Comparison of ENCODE assay signal across 12 cellular contexts in the genomic region with DNA sequence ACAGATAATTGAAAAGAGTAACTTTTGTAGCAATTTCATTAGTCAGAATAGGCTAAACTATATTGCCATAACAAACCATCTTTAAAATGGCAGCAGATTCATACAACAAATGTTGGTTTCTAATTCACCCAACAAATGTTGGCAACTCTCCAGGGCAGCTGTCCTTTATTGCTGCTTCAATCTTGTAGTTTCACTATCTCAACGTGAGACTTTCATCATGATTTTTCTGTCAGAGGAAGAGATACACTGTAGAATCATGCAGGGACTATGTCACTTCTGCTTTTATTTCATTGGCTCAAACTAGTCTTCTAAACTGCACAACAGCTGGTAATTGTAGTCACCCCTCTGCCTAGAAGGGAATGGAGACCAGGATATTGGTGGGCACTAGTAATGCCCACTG.
DNase-seq lines count a peak whose midpoint lies in the region; FAIRE-seq and TF ChIP-seq lines count a peak whose summit lies in the region.
"Had no signal": no experiment of that assay in that cellular context is flagged by ENCODE, and none has a peak within 500 bp of the region (broad histone marks: within the 10 kb centered on the region; RNA-seq: fewer than 3 reads in every experiment).

No MANE protein-coding gene starts in this region.

- H3K4me1 ChIP-seq in small intestine (ENCODE audit: control insufficient read depth in 2 of 2, insufficient read depth in 1 of 2, low read depth in 1 of 2, low read length in 1 of 2) (peaks cover 0 to 4% of the 10 kb centered on the region in 2 donors), suprapubic skin (no peaks in the 10 kb centered on the region)

- H3K4me3 ChIP-seq in brain microvascular endothelial cell (ENCODE audit: low read depth, low read length) (no peak overlapping the region), small intestine (ENCODE audit: low read depth in 1 of 2, low read length in 2 of 2) (no peak overlapping the region), WERI-Rb-1 (ENCODE audit: low read depth, low read length) (no peak overlapping the region), suprapubic skin (no peak overlapping the region)
- H3K4me3 ChIP-seq: BLaER1 treated with 17β-estradiol and CSF1 and Interleukin-3, amounts not matched to agents 10 nM and 100 nM had no signal

- TF ChIP-seq POLR2A in suprapubic skin (IDR thresholded peaks at IDR 0.05), result no peak

- H3K27me3 ChIP-seq in brain microvascular endothelial cell (replicated peaks) (no peaks in the 10 kb centered on the region), small intestine (ENCODE audit: control insufficient read depth in 2 of 2, insufficient read depth in 2 of 2, low read length in 2 of 2) (no peaks in the 10 kb centered on the region), WERI-Rb-1 (ENCODE audit: insufficient read depth, low read depth, severe bottlenecking) (no peaks in the 10 kb centered on the region), suprapubic skin (no peaks in the 10 kb centered on the region)
- H3K27me3 ChIP-seq: BLaER1 treated with 17β-estradiol and CSF1 and Interleukin-3, amounts not matched to agents 10 nM and 100 nM had no signal

- in situ Hi-C loops in brain microvascular endothelial cell (cut with HindIII; ENCODE audit: low pct_ligation_motif_present, low sequenced_read_pairs), result no loop called here

- H3K9me3 ChIP-seq in small intestine (ENCODE audit: control insufficient read depth, low read depth) (no peaks in the 10 kb centered on the region), WERI-Rb-1 (ENCODE audit: severe bottlenecking) (no peaks in the 10 kb centered on the region), suprapubic skin (no peaks in the 10 kb centered on the region)
- H3K9me3 ChIP-seq: BLaER1 treated with 17β-estradiol and CSF1 and Interleukin-3, amounts not matched to agents 10 nM and 100 nM had no signal

- TF ChIP-seq EP300 in suprapubic skin (IDR thresholded peaks at IDR 0.05), result no peak

- FAIRE-seq in small intestine (lab: Jason Lieb, UNC), result no peak

- H3K36me3 ChIP-seq in brain microvascular endothelial cell (replicated peaks) (no peaks in the 10 kb centered on the region), small intestine (ENCODE audit: control insufficient read depth in 2 of 2, insufficient read depth in 2 of 2, low read length in 2 of 2) (no peaks in the 10 kb centered on the region), WERI-Rb-1 (no peaks in the 10 kb centered on the region), suprapubic skin (no peaks in the 10 kb centered on the region)
- H3K36me3 ChIP-seq: BLaER1 treated with 17β-estradiol and CSF1 and Interleukin-3, amounts not matched to agents 10 nM and 100 nM had no signal

- no peak overlapping the region for H3K27ac ChIP-seq in brain microvascular endothelial cell
- no peak overlapping the region for H3K27ac ChIP-seq in small intestine (ENCODE audit: low read depth in 1 of 2, low read length in 1 of 2)
- no peak overlapping the region for H3K27ac ChIP-seq in WERI-Rb-1
- no peak overlapping the region for H3K27ac ChIP-seq in suprapubic skin

- WGBS in small intestine, 3 donors, result 0 to 7% (median 4%) methylated on average over 1 of the region's 1 CpG
- WGBS in suprapubic skin, result 10% methylated on average over 1 of the region's 1 CpG

- no peak for TF ChIP-seq CTCF in brain microvascular endothelial cell (IDR thresholded peaks at IDR 0.05; ENCODE audit: low read depth, low read length, missing control alignments)
- no peak for TF ChIP-seq CTCF in WERI-Rb-1 (IDR thresholded peaks at IDR 0.05; ENCODE audit: low read depth, low read length)
- TF ChIP-seq CTCF in suprapubic skin (IDR thresholded peaks at IDR 0.05), result no peak

- DNase-seq in NCI-H510A treated with DMSO at 0.1 percent for 48 hours (lab: John Stamatoyannopoulos, UW) (peak; percentile 35), NCI-H510A (lab: John Stamatoyannopoulos, UW) (no peak), MV-4-11 (lab: John Stamatoyannopoulos, UW) (peak; percentile 90), brain microvascular endothelial cell (peak; percentile 37), small intestine (peak; percentile 37), WERI-Rb-1 (no peak), suprapubic skin (ENCODE audit: low spot score in 2 of 2) (no peak)
- DNase-seq in activated T-cell treated with anti-CD3 and anti-CD28 coated beads, Interleukin-2, amount 50 U/mL, for 48 hours, result no peak
- DNase-seq: activated naive CD8-positive, alpha-beta T cell treated with anti-CD3 and anti-CD28 coated beads for 36 hours; HCEC 1CT; left cardiac atrium had no signal

Comparison
In these comparisons a context has a peak if more than half of its experiments do, and no peak if none do; other contexts are left out.
1. DNase-seq: peak in NCI-H510A treated with DMSO at 0.1 percent for 48 hours (single experiment), MV-4-11 (single experiment), brain microvascular endothelial cell (single experiment) and small intestine (single experiment); none in NCI-H510A (single experiment), WERI-Rb-1 (single experiment), suprapubic skin (0 of 2) and activated T-cell treated with anti-CD3 and anti-CD28 coated beads, Interleukin-2, amount 50 U/mL, for 48 hours (0 of 2).